Comparison of ENCODE assay signal across 19 cellular contexts in genomic region chr12:49870501-49871262, GRCh38. TPM values are rescaled to one million over a fixed set of nuclear protein-coding genes. Genes with fewer than 3 reads are reported as not detected.
DNase-seq lines count a peak whose midpoint lies in the region; TF ChIP-seq lines count a peak whose summit lies in the region.
"Had no signal": no experiment of that assay in that cellular context is flagged by ENCODE, and none has a peak within 500 bp of the region (broad histone marks: within the 10 kb centered on the region; RNA-seq: fewer than 3 reads in every experiment).

No MANE protein-coding gene starts in this region.

- H3K27me3 Mint-ChIP-seq in Caco-2 (ENCODE audit: insufficient read depth, unreplicated experiment), result no peaks in the 10 kb centered on the region

- H3K36me3 ChIP-seq in Caco-2 (ENCODE audit: control insufficient read depth, insufficient read depth, low read length) (no peaks in the 10 kb centered on the region), Karpas-422 (ENCODE audit: insufficient read depth, low read length) (no peaks in the 10 kb centered on the region), spleen (no peaks in the 10 kb centered on the region)

- BruUV-seq in Caco-2 (replicated peaks; lab: Mats Ljungman, UMichigan), result no TSS peak

- no peaks in the 10 kb centered on the region for H3K9me3 Mint-ChIP-seq in Caco-2 (ENCODE audit: unreplicated experiment)
- H3K9me3 Mint-ChIP-seq: HFFc6 had no signal

- TF ChIP-seq CTCF in Caco-2 (IDR thresholded peaks at IDR 0.05; ENCODE audit: insufficient read depth in 1 of 2, low read depth in 1 of 2, low read length in 1 of 2, severe bottlenecking in 1 of 2, unreplicated experiment in 1 of 2), result no peak
- TF ChIP-seq CTCF in spleen (IDR thresholded peaks at IDR 0.05 in 8 of 11, conservative IDR thresholded peaks at IDR 0.05 in 3 of 11), result no peak

- peaks cover 37% of the 10 kb centered on the region for H3K4me1 Mint-ChIP-seq in Caco-2 (ENCODE audit: low read depth, unreplicated experiment)
- H3K4me1 Mint-ChIP-seq: CD14-positive monocyte had no signal

- H3K9me3 ChIP-seq in Caco-2 (no peaks in the 10 kb centered on the region), Karpas-422 (ENCODE audit: low read length) (no peaks in the 10 kb centered on the region), spleen (no peaks in the 10 kb centered on the region)

- no peaks in the 10 kb centered on the region for H3K9me2 ChIP-seq in Karpas-422 (replicated peaks; ENCODE audit: insufficient read depth, low read length)

- peak overlapping the region; percentile 66 for H3K4me2 ChIP-seq in Karpas-422 (ENCODE audit: low read depth, low read length, poor library complexity, severe bottlenecking)

- peaks cover 6% of the 10 kb centered on the region for H3K36me3 Mint-ChIP-seq in Caco-2 (ENCODE audit: insufficient read depth, unreplicated experiment)
- H3K36me3 Mint-ChIP-seq: CD14-positive monocyte had no signal

- H4K20me1 ChIP-seq in Karpas-422 (ENCODE audit: insufficient read depth, low read depth, low read length), result no peaks in the 10 kb centered on the region

- H2AFZ ChIP-seq in Karpas-422 (ENCODE audit: low read length), result no peak overlapping the region

- H3K4me3 Mint-ChIP-seq in Caco-2 (ENCODE audit: unreplicated experiment), result no peak overlapping the region
- H3K4me3 Mint-ChIP-seq: CD14-positive monocyte had no signal

- H3K27ac ChIP-seq in Karpas-422 (ENCODE audit: low read length) (peak overlapping the region; percentile 95), spleen (no peak overlapping the region)

- TF ChIP-seq POLR2A in spleen (IDR thresholded peaks at IDR 0.05), result no peak

- peak overlapping the region; percentile 79 for H3K9ac ChIP-seq in Karpas-422 (ENCODE audit: low read length)

- H3K79me2 ChIP-seq in Karpas-422 (ENCODE audit: low read length), result no peaks in the 10 kb centered on the region

- peak overlapping the region; percentile 90 for H3K27ac Mint-ChIP-seq in Caco-2 (ENCODE audit: unreplicated experiment)
- H3K27ac Mint-ChIP-seq: HFFc6 had no signal

- CTCF ChIA-PET in Caco-2 (lab: Charles Lee), result interaction anchor here (0.7 kb wide), 1 partner anchor 188 kb away, joined by 4 read pairs; no protein-coding TSS in a partner anchor

- WGBS in spleen, 5 donors, result 92 to 98% (median 94%) methylated on average over 6 to 11 of the region's 11 CpGs

- H3K4me3 ChIP-seq in Caco-2 (ENCODE audit: low read depth, low read length), result no peak overlapping the region
- H3K4me3 ChIP-seq in Karpas-422 (ENCODE audit: low read length), result peak overlapping the region; percentile 54
- no peak overlapping the region for H3K4me3 ChIP-seq in spleen

- POLR2A ChIA-PET in Caco-2 (lab: Charles Lee), result no interaction called here

- DNase-seq in Caco-2 (no peak), Karpas-422 (peak; percentile 75), ecto neural progenitor cell (ENCODE audit: low spot score) (peak; percentile 42), spleen (peak; percentile 43), cerebellum (ENCODE audit: low spot score) (no peak), NCI-H510A treated with DMSO at 0.1 percent for 48 hours (lab: John Stamatoyannopoulos, UW) (no peak), dedifferentiated amniotic fluid mesenchymal stem cell (ENCODE audit: extremely low spot score) (no peak), NCI-H2081 treated with DMSO at 0.1 percent for 48 hours (lab: John Stamatoyannopoulos, UW) (no peak)
- DNase-seq: AML-193; HFFc6; KG1; NCI-H1048; NCI-H1436 treated with DMSO at 0.1 percent for 48 hours; NCI-H2081; NCI-H2227 treated with DMSO at 0.1 percent for 48 hours; NCI-H526; NK-92 treated with Interleukin-12 subunit alpha and Interleukin-12 subunit beta, amount 100 ng/mL, for 24 hours had no signal

- H3K27me3 ChIP-seq in Caco-2 (replicated peaks; ENCODE audit: control insufficient read depth, insufficient read depth, low read length), result no peaks in the 10 kb centered on the region
- no peaks in the 10 kb centered on the region for H3K27me3 ChIP-seq in Karpas-422 (ENCODE audit: low read length)
- peaks cover 0 to 25% (median 0%) of the 10 kb centered on the region in 7 donors for H3K27me3 ChIP-seq in spleen (replicated peaks in 1 of 7)

- intact Hi-C loops in Caco-2 (cut with micrococcal nuclease; ENCODE audit: unreplicated experiment) (no loop called here), spleen (cut with DNase I; ENCODE audit: low total_unique reads) (no loop called here)

- H3K4me1 ChIP-seq in Caco-2 (peaks cover 44% of the 10 kb centered on the region), Karpas-422 (ENCODE audit: low read length) (peaks cover 88% of the 10 kb centered on the region), spleen (peaks cover 0 to 36% (median 11%) of the 10 kb centered on the region in 6 donors)

RNA-seq across cellular contexts. Expression of gene BCDIN3D, which starts 27.8 kb away (rescaled TPM):
- total RNA-seq in Caco-2 (2022), result 5.7 and 6.6 TPM in 2 replicates
- total RNA-seq in Karpas-422 (2014; rRNA removed; shearing (Covaris generic); ENCODE audit: low replicate concordance), result 5.8 and 10.2 TPM in 2 replicates
- total RNA-seq in spleen, result 1 to 10 TPM; 4.8 to 7.4 (median 5.3) TPM
- 1 to 10 TPM; 3.3 to 5.1 (median 4.6) TPM for polyA plus RNA-seq in spleen
- 5.0 TPM for total RNA-seq in cerebellum

RNA-seq across cellular contexts. Expression of gene FAIM2, which starts 33.0 kb away (rescaled TPM):
- 0.07 and 0.09 TPM in 2 replicates for total RNA-seq in Caco-2 (2022)
- total RNA-seq in Karpas-422 (2014; rRNA removed; shearing (Covaris generic); ENCODE audit: low replicate concordance), result 27.4 and 49.8 TPM in 2 replicates
- total RNA-seq in spleen, result 1 to 10 TPM in 4 of 7 donors, under 1 TPM in 2, not detected in 1; 0.09 to 3.2 (median 1.7) TPM
- under 1 TPM; 0.04 to 0.19 (median 0.17) TPM for polyA plus RNA-seq in spleen
- 14.1 TPM for total RNA-seq in cerebellum
- total RNA-seq: HepG2 had no signal
- polyA plus RNA-seq: CD14-positive monocyte, HepG2 had no signal

RNA-seq across cellular contexts. Expression of gene NCKAP5L, which starts 42.5 kb away (rescaled TPM):
- 17.8 and 19.5 TPM in 2 replicates for total RNA-seq in Caco-2 (2022)
- 17.3 and 25.2 TPM in 2 replicates for total RNA-seq in Karpas-422 (2014; rRNA removed; shearing (Covaris generic); ENCODE audit: low replicate concordance)
- 10 to 100 TPM; 19.9 to 29.4 (median 23.6) TPM for total RNA-seq in spleen
- polyA plus RNA-seq in spleen, result 10 to 100 TPM in 1 of 3 donors, 1 to 10 TPM in 2; 3.6 to 15.3 (median 7.0) TPM
- total RNA-seq in cerebellum, result 18.4 TPM

Comparison
In these comparisons a context has a peak if more than half of its experiments do, and no peak if none do; other contexts are left out.
1. DNase-seq: peak in Karpas-422 (single experiment), ecto neural progenitor cell (single experiment) and spleen (single experiment); none in Caco-2 (0 of 2), cerebellum (single experiment), NCI-H510A treated with DMSO at 0.1 percent for 48 hours (single experiment), dedifferentiated amniotic fluid mesenchymal stem cell (single experiment) and NCI-H2081 treated with DMSO at 0.1 percent for 48 hours (single experiment).